In the genomic region with DNA sequence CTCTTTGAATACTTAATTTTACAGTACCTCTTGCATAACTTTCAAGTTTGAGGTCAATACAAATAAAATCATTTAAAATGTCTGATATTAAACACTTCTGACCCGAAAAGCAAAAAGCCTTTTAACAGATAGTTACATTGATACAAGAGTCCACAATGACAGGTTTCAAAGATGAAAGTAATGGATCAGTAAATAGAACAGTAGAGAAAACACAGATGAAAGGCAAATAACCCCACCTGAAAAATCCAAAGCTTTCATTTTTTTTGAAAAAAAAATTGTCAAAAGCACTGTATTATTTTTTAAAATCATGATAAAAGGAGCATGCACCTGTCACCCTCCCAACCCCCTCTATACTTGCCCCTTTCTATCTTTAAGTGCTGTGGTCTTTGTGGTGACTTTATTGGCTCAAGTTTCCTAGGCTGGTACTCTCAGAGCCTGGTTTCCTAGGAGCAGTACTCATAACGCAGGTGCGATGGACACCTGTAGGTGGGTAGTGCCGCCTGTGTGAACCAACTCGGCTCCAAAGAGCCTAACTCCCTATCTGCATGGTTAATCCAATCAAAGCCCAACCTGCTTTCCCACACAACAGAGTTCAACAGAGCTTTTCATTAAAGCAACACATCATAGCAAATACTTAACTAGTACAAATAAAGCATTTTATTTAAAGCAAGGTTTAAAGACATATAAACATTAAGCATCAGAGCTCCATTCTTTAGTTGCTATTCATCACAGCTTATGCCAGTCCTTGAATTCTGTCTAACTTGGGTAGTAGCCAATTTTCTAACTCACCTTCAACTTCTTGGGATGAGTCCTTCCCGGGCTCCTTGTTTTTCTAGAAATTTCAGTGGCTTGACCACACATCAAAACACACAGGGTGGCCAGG, we compare ENCODE assay signal across 11 cellular contexts. TPM values are rescaled to one million over a fixed set of nuclear protein-coding genes. Genes with fewer than 3 reads are reported as not detected.
A peak's percentile ranks its signal among the peaks of the same experiment; 100 is the strongest.
DNase-seq lines count a peak whose midpoint lies in the region; ATAC-seq and TF ChIP-seq lines count a peak whose summit lies in the region.
"Had no signal": no experiment of that assay in that cellular context is flagged by ENCODE, and none has a peak within 500 bp of the region (broad histone marks: within the 10 kb centered on the region; RNA-seq: fewer than 3 reads in every experiment).

No MANE protein-coding gene starts in this region.

- no peaks in the 10 kb centered on the region for H3K4me1 ChIP-seq in osteoblast (ENCODE audit: insufficient read depth, low read length)

- intact Hi-C loops in activated CD8-positive, alpha-beta T cell treated with anti-CD3 and anti-CD28 coated beads for 36 hours (cut with micrococcal nuclease) = no loop called here

- no peaks in the 10 kb centered on the region for H3K9me3 ChIP-seq in osteoblast (ENCODE audit: low read depth, low read length)

- DNase-seq in ELR (ENCODE audit: low read depth) = peak; percentile 41
- DNase-seq in NCI-H187 (lab: John Stamatoyannopoulos, UW) = peak; percentile 18 to 74
- DNase-seq in activated CD8-positive, alpha-beta T cell treated with anti-CD3 and anti-CD28 coated beads for 36 hours = no peak
- peak; percentile 76 for DNase-seq in myocyte (ENCODE audit: low read depth)
- no peak for DNase-seq in osteoblast (ENCODE audit: insufficient read length, low spot score, missing footprints)
- no peak for DNase-seq in HEK293T (ENCODE audit: extremely low spot score)
- DNase-seq: activated T-cell treated with anti-CD3 and anti-CD28 coated beads, Interleukin-2, amount 50 U/mL, for 4 hours; COR-L47; NCI-H526 treated with DMSO at 0.1 percent for 48 hours had no signal

- no peak overlapping the region for H3K4me2 ChIP-seq in osteoblast (ENCODE audit: insufficient read depth, low read length)

- no peaks in the 10 kb centered on the region for H3K36me3 ChIP-seq in osteoblast (ENCODE audit: insufficient read depth, low read length)

- H2AFZ ChIP-seq in osteoblast (ENCODE audit: low read length) = no peak overlapping the region

- H3K4me3 ChIP-seq in osteoblast (ENCODE audit: insufficient read depth, low read length) = no peak overlapping the region

- CTCF ChIA-PET in activated CD8-positive, alpha-beta T cell treated with anti-CD3 and anti-CD28 coated beads for 36 hours (lab: Charles Lee) = interaction anchor here (0.7 to 1.3 kb wide), 2 partner anchors 10 to 58 kb away, joined by 3 read pairs; no protein-coding TSS in a partner anchor
- CTCF ChIA-PET in HEK293T (lab: Yijun Ruan, JAX) = no interaction called here

- POLR2A ChIA-PET in activated CD8-positive, alpha-beta T cell treated with anti-CD3 and anti-CD28 coated beads for 36 hours (lab: Charles Lee) = interaction anchor here (1.1 to 1.7 kb wide), 3 partner anchors 9 to 24 kb away, joined by 3 to 9 read pairs (median 5); no protein-coding TSS in a partner anchor
- POLR2A ChIA-PET in HEK293T (lab: Yijun Ruan, JAX) = no interaction called here

- peaks cover 68% of the 10 kb centered on the region for H3K4me1 Mint-ChIP-seq in activated CD8-positive, alpha-beta T cell treated with anti-CD3 and anti-CD28 coated beads for 36 hours (ENCODE audit: low read depth)
- H3K4me1 Mint-ChIP-seq: memory B cell had no signal

- no peaks in the 10 kb centered on the region for H3K27me3 ChIP-seq in osteoblast (ENCODE audit: insufficient read depth, low read length)

- no peaks in the 10 kb centered on the region for H3K79me2 ChIP-seq in osteoblast (ENCODE audit: insufficient read depth, low read length)

- no peaks in the 10 kb centered on the region for H3K36me3 Mint-ChIP-seq in activated CD8-positive, alpha-beta T cell treated with anti-CD3 and anti-CD28 coated beads for 36 hours (ENCODE audit: low read depth)
- H3K36me3 Mint-ChIP-seq: memory B cell had no signal

- H3K27ac ChIP-seq in osteoblast (ENCODE audit: low read depth, low read length) = no peak overlapping the region

- TF ChIP-seq CTCF in activated CD8-positive, alpha-beta T cell treated with anti-CD3 and anti-CD28 coated beads for 36 hours (IDR thresholded peaks at IDR 0.05) = no peak
- no peak for TF ChIP-seq CTCF in osteoblast (IDR thresholded peaks at IDR 0.05; ENCODE audit: extremely low read depth, low read depth, low read length)

- peak overlapping the region; percentile 62 for H3K27ac Mint-ChIP-seq in activated CD8-positive, alpha-beta T cell treated with anti-CD3 and anti-CD28 coated beads for 36 hours
- H3K27ac Mint-ChIP-seq: memory B cell had no signal

- no peaks in the 10 kb centered on the region for H4K20me1 ChIP-seq in osteoblast (ENCODE audit: insufficient read depth, low read length)

- no peak overlapping the region for H3K4me3 Mint-ChIP-seq in activated CD8-positive, alpha-beta T cell treated with anti-CD3 and anti-CD28 coated beads for 36 hours
- H3K4me3 Mint-ChIP-seq: activated T-cell treated with anti-CD3 and anti-CD28 coated beads, Interleukin-2, amount 50 U/mL, for 4 hours; memory B cell had no signal

- no peak for ATAC-seq in activated CD8-positive, alpha-beta T cell treated with anti-CD3 and anti-CD28 coated beads for 36 hours
- no peak for ATAC-seq in HG02759 (IDR thresholded peaks at IDR 0.05; ENCODE audit: unreplicated experiment)

- no peaks in the 10 kb centered on the region for H3K9me3 Mint-ChIP-seq in activated CD8-positive, alpha-beta T cell treated with anti-CD3 and anti-CD28 coated beads for 36 hours
- H3K9me3 Mint-ChIP-seq: activated T-cell treated with anti-CD3 and anti-CD28 coated beads, Interleukin-2, amount 50 U/mL, for 4 hours; memory B cell had no signal

- no peaks in the 10 kb centered on the region for H3K27me3 Mint-ChIP-seq in activated CD8-positive, alpha-beta T cell treated with anti-CD3 and anti-CD28 coated beads for 36 hours

TF ChIP-seq in HEK293T, 16 proteins besides CTCF, POLR2A, EP300 and RAD21:
- no peak for TF ChIP-seq HDGF (IDR thresholded peaks at IDR 0.05; ENCODE audit: borderline replicate concordance)
- TF ChIP-seq FOXM1 (IDR thresholded peaks at IDR 0.05; ENCODE audit: borderline replicate concordance) = no peak
- TF ChIP-seq ZNF384 (IDR thresholded peaks at IDR 0.05) = no peak
- TF ChIP-seq TARDBP (IDR thresholded peaks at IDR 0.05) = no peak
- TF ChIP-seq FOXA1 (IDR thresholded peaks at IDR 0.05) = no peak
- no peak for TF ChIP-seq L3MBTL2 (conservative IDR thresholded peaks at IDR 0.05)
- no peak for TF ChIP-seq ARNT (IDR thresholded peaks at IDR 0.05)
- no peak for TF ChIP-seq ELF4 (IDR thresholded peaks at IDR 0.05)
- no peak for TF ChIP-seq SUZ12 (IDR thresholded peaks at IDR 0.05)
- no peak for TF ChIP-seq CTBP1 (IDR thresholded peaks at IDR 0.05; ENCODE audit: borderline replicate concordance)
- TF ChIP-seq SP1 (IDR thresholded peaks at IDR 0.05) = no peak
- no peak for TF ChIP-seq LEF1 (IDR thresholded peaks at IDR 0.05; ENCODE audit: borderline replicate concordance)
- TF ChIP-seq NFRKB (IDR thresholded peaks at IDR 0.05) = no peak
- TF ChIP-seq BHLHE40 (IDR thresholded peaks at IDR 0.05; ENCODE audit: borderline replicate concordance) = no peak
- TF ChIP-seq, protein P1, sequence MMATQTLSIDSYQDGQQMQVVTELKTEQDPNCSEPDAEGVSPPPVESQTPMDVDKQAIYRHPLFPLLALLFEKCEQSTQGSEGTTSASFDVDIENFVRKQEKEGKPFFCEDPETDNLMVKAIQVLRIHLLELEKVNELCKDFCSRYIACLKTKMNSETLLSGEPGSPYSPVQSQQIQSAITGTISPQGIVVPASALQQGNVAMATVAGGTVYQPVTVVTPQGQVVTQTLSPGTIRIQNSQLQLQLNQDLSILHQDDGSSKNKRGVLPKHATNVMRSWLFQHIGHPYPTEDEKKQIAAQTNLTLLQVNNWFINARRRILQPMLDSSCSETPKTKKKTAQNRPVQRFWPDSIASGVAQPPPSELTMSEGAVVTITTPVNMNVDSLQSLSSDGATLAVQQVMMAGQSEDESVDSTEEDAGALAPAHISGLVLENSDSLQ (IDR thresholded peaks at IDR 0.05) = no peak
- TF ChIP-seq FOXK2 (IDR thresholded peaks at IDR 0.05) = no peak

RNA-seq across cellular contexts. Expression of a gene that starts 32.3 kb away (rescaled TPM):
- 1 to 10 TPM; 1.0 to 1.2 TPM for total RNA-seq in activated CD8-positive, alpha-beta T cell treated with anti-CD3 and anti-CD28 coated beads for 36 hours
- total RNA-seq in myocyte = 1.0 and 1.2 TPM in 2 replicates
- 9.3 TPM for polyA plus RNA-seq in myocyte (2012)
- total RNA-seq in osteoblast = 1.1 and 2.7 TPM in 2 replicates

Comparison
In these comparisons a context has a peak if more than half of its experiments do, and no peak if none do; other contexts are left out.
1. DNase-seq: peak in ELR (single experiment), NCI-H187 (2 of 2) and myocyte (single experiment); none in activated CD8-positive, alpha-beta T cell treated with anti-CD3 and anti-CD28 coated beads for 36 hours (single experiment), osteoblast (single experiment) and HEK293T (single experiment).